ENCODE assay signal across 1 cellular context in the genomic region with DNA sequence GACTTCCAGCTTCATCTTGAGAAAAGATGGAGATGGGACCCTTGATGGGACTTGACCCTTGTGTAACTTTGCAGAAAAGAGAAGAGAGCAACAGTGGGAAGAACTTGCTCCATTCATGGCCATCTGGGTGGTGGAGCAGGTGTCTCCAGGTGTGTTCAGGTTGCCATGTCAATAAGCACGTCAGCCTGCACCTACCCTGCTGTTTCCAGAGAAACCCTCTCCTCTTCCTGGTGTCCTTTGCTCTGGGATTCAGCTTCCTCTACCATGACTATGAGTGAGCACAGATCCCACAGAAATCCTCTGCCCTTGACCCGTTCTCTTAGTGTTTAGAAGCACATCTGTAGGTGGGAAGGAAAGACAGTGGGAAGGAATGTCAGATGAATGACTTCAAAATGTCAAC.
TF ChIP-seq lines count a peak whose summit lies in the region.

No MANE protein-coding gene starts in this region.

TF ChIP-seq in IMR-90, 13 proteins besides CTCF, POLR2A, EP300 and RAD21:
- TF ChIP-seq NFE2L2 (IDR thresholded peaks at IDR 0.05; ENCODE audit: low read depth, low read length) (no peak), FOS (IDR thresholded peaks at IDR 0.05; ENCODE audit: low read depth, low read length) (no peak), CEBPB (IDR thresholded peaks at IDR 0.05; ENCODE audit: low read depth, low read length) (no peak), BHLHE40 (IDR thresholded peaks at IDR 0.05; ENCODE audit: low read depth, low read length) (no peak), SMC3 (IDR thresholded peaks at IDR 0.05; ENCODE audit: low read depth, low read length) (no peak), MAZ (IDR thresholded peaks at IDR 0.05; ENCODE audit: borderline replicate concordance, low read depth, low read length) (no peak), CHD1 (IDR thresholded peaks at IDR 0.05; ENCODE audit: low read depth, low read length) (no peak), RFX5 (IDR thresholded peaks at IDR 0.05; ENCODE audit: low read depth, low read length) (no peak), RCOR1 (IDR thresholded peaks at IDR 0.05; ENCODE audit: insufficient replicate concordance, low read length) (no peak)
- TF ChIP-seq, protein P1, sequence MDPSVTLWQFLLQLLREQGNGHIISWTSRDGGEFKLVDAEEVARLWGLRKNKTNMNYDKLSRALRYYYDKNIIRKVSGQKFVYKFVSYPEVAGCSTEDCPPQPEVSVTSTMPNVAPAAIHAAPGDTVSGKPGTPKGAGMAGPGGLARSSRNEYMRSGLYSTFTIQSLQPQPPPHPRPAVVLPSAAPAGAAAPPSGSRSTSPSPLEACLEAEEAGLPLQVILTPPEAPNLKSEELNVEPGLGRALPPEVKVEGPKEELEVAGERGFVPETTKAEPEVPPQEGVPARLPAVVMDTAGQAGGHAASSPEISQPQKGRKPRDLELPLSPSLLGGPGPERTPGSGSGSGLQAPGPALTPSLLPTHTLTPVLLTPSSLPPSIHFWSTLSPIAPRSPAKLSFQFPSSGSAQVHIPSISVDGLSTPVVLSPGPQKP (IDR thresholded peaks at IDR 0.05; ENCODE audit: borderline replicate concordance, low read depth, low read length), result no peak
- TF ChIP-seq, protein P2, sequence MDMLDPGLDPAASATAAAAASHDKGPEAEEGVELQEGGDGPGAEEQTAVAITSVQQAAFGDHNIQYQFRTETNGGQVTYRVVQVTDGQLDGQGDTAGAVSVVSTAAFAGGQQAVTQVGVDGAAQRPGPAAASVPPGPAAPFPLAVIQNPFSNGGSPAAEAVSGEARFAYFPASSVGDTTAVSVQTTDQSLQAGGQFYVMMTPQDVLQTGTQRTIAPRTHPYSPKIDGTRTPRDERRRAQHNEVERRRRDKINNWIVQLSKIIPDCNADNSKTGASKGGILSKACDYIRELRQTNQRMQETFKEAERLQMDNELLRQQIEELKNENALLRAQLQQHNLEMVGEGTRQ (IDR thresholded peaks at IDR 0.05; ENCODE audit: low read depth, low read length), result no peak
TF ChIP-seq in IMR-90: peak in this region for 0.
